ENCODE assay signal across 18 cellular contexts in the genomic region with DNA sequence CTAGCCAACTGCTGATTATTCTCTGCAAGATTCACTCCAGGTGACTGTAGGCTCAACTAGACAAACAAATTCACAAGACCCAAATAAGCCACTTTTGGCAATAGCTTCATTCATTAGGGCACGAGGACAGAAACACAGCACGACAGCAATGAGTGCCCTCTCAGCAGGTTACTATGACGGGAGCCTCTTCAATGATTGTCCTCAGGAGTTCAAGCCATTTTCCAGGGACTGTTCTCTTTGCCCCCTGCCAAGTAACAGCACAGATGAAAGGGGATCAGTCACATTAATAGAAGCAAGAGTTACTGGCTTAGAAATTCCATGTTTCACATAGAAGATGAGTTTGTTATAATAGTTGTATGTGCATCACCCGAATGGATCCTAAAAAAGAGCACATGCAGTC.
"Had no signal": no experiment of that assay in that cellular context is flagged by ENCODE, and none has a peak within 500 bp of the region (broad histone marks: within the 10 kb centered on the region; RNA-seq: fewer than 3 reads in every experiment).

No MANE protein-coding gene starts in this region.

- H3K27me3 ChIP-seq: sigmoid colon, transverse colon had no signal

- H3K27me3 Mint-ChIP-seq: activated CD8-positive, alpha-beta memory T cell treated with anti-CD3 and anti-CD28 coated beads, Interleukin-2, amount 10 ng/mL, durations not matched to agents 7 days and 5 days; activated T-cell treated with anti-CD3 and anti-CD28 coated beads, Interleukin-2, amount 50 U/mL, for 24 hours; brain; natural killer cell treated with Interleukin-12 subunit alpha and Interleukin-12 subunit beta and Interleukin-15 and Interleukin-18, amount 100 ng/mL, for 72 hours had no signal

- H3K4me1 ChIP-seq: psoas muscle, sigmoid colon, transverse colon had no signal

- H3K9me3 ChIP-seq: psoas muscle, sigmoid colon, transverse colon had no signal

- H3K27ac Mint-ChIP-seq: activated CD8-positive, alpha-beta memory T cell treated with anti-CD3 and anti-CD28 coated beads, Interleukin-2, amount 10 ng/mL, durations not matched to agents 7 days and 5 days; activated naive CD4-positive, alpha-beta T cell treated with anti-CD3 and anti-CD28 coated beads, Interleukin-2, amount 50 U/mL, for 72 hours; activated T-cell treated with anti-CD3 and anti-CD28 coated beads, Interleukin-2, amount 50 U/mL, for 24 hours; immature natural killer cell; natural killer cell treated with Interleukin-12 subunit alpha and Interleukin-12 subunit beta and Interleukin-15 and Interleukin-18, amount 100 ng/mL, for 72 hours had no signal

- H3K36me3 ChIP-seq: sigmoid colon, transverse colon had no signal

- H3K4me1 Mint-ChIP-seq: activated CD8-positive, alpha-beta memory T cell treated with anti-CD3 and anti-CD28 coated beads, Interleukin-2, amount 10 ng/mL, durations not matched to agents 7 days and 5 days; immature natural killer cell had no signal

- H3K27ac ChIP-seq: psoas muscle, sigmoid colon, transverse colon had no signal

- ATAC-seq: activated CD8-positive, alpha-beta memory T cell treated with anti-CD3 and anti-CD28 coated beads, Interleukin-2, amount 10 ng/mL, durations not matched to agents 7 days and 5 days; activated naive CD4-positive, alpha-beta T cell treated with anti-CD3 and anti-CD28 coated beads, Interleukin-2, amount 50 U/mL, for 72 hours; natural killer cell treated with Interleukin-12 subunit alpha and Interleukin-12 subunit beta and Interleukin-15 and Interleukin-18, amount 100 ng/mL, for 72 hours; psoas muscle had no signal

- H3K36me3 Mint-ChIP-seq: brain had no signal

- H3K4me3 ChIP-seq: psoas muscle, sigmoid colon, transverse colon had no signal

- DNase-seq: activated CD4-positive, CD25-positive, alpha-beta regulatory T cell; activated CD8-positive, alpha-beta memory T cell treated with anti-CD3 and anti-CD28 coated beads, Interleukin-2, amount 10 ng/mL, durations not matched to agents 7 days and 5 days; activated effector memory CD4-positive, alpha-beta T cell treated with Interleukin-2 at 50 U/mL for 16 hours; activated T-cell treated with anti-CD3 and anti-CD28 coated beads, Interleukin-2, amount 50 U/mL, for 24 hours; amniotic stem cell; cerebellar nuclear complex; dermis blood vessel endothelial cell; immature natural killer cell; psoas muscle; sigmoid colon; stimulated activated CD4-positive, alpha-beta T cell treated with anti-CD3 and anti-CD28 coated beads, Interleukin-12 subunit alpha, Interleukin-12 subunit beta, amount 100 ng/mL, for 4 hours; stimulated activated naive CD4-positive, alpha-beta T cell; substantia nigra; T-helper 2 cell; transverse colon had no signal

- H3K4me3 Mint-ChIP-seq: activated CD8-positive, alpha-beta memory T cell treated with anti-CD3 and anti-CD28 coated beads, Interleukin-2, amount 10 ng/mL, durations not matched to agents 7 days and 5 days; activated T-cell treated with anti-CD3 and anti-CD28 coated beads, Interleukin-2, amount 50 U/mL, for 24 hours; brain; natural killer cell treated with Interleukin-12 subunit alpha and Interleukin-12 subunit beta and Interleukin-15 and Interleukin-18, amount 100 ng/mL, for 72 hours had no signal
